17 cellular contexts compared by ENCODE assay signal in genomic region chr15:68597581-68597980, GRCh38. TPM values are rescaled to one million over a fixed set of nuclear protein-coding genes. Genes with fewer than 3 reads are reported as not detected.
A peak's percentile ranks its signal among the peaks of the same experiment; 100 is the strongest.
DNase-seq lines count a peak whose midpoint lies in the region; ATAC-seq and TF ChIP-seq lines count a peak whose summit lies in the region.
"Had no signal": no experiment of that assay in that cellular context is flagged by ENCODE, and none has a peak within 500 bp of the region (broad histone marks: within the 10 kb centered on the region; RNA-seq: fewer than 3 reads in every experiment).

No MANE protein-coding gene starts in this region.

- no peak for ATAC-seq in HG03565 (IDR thresholded peaks at IDR 0.05; ENCODE audit: unreplicated experiment)
- ATAC-seq: GM12878, Panc1 had no signal

- H3K36me3 ChIP-seq in BLaER1 (no peaks in the 10 kb centered on the region), skeletal muscle tissue (ENCODE audit: control insufficient read depth in 3 of 3, insufficient read depth in 3 of 3, low read length in 3 of 3) (no peaks in the 10 kb centered on the region)

- H3K4me3 Mint-ChIP-seq in glutamatergic neuron (ENCODE audit: unreplicated experiment): peak overlapping the region; percentile 45
- H3K4me3 Mint-ChIP-seq in activated T-helper 2 cell treated with anti-CD3 and anti-CD28 coated beads, Interferon-gamma antibody, Interleukin-2, Interleukin-4, amounts not matched to agents 10 μg/mL and 5 μg/mL and 100 μg/mL, durations not matched to agents 14 hours and 24 hours and 36 hours (ENCODE audit: low read depth): no peak overlapping the region
- H3K4me3 Mint-ChIP-seq: CD14-positive monocyte had no signal

- peaks cover 64% of the 10 kb centered on the region for H3K4me1 Mint-ChIP-seq in glutamatergic neuron (ENCODE audit: low read depth, unreplicated experiment)
- H3K4me1 Mint-ChIP-seq in activated T-helper 2 cell treated with anti-CD3 and anti-CD28 coated beads, Interferon-gamma antibody, Interleukin-2, Interleukin-4, amounts not matched to agents 10 μg/mL and 5 μg/mL and 100 μg/mL, durations not matched to agents 14 hours and 24 hours and 36 hours (ENCODE audit: low read depth): peaks cover 2% of the 10 kb centered on the region

- H3K27ac ChIP-seq in BLaER1 (no peak overlapping the region), angular gyrus (ENCODE audit: low read depth, low read length) (peak overlapping the region; percentile 49), skeletal muscle tissue (ENCODE audit: low read depth, low read length) (peak overlapping the region; percentile 61)

- H3K27me3 ChIP-seq in BLaER1: no peaks in the 10 kb centered on the region
- no peaks in the 10 kb centered on the region for H3K27me3 ChIP-seq in skeletal muscle tissue (ENCODE audit: control insufficient read depth in 3 of 3, insufficient read depth in 3 of 3, low read length in 3 of 3)

- H3K36me3 Mint-ChIP-seq in glutamatergic neuron (ENCODE audit: unreplicated experiment): peaks cover 4% of the 10 kb centered on the region
- H3K36me3 Mint-ChIP-seq in activated T-helper 2 cell treated with anti-CD3 and anti-CD28 coated beads, Interferon-gamma antibody, Interleukin-2, Interleukin-4, amounts not matched to agents 10 μg/mL and 5 μg/mL and 100 μg/mL, durations not matched to agents 14 hours and 24 hours and 36 hours (ENCODE audit: low read depth): no peaks in the 10 kb centered on the region
- H3K36me3 Mint-ChIP-seq: CD14-positive monocyte had no signal

- H3K4me1 ChIP-seq in BLaER1 (peaks cover 98% of the 10 kb centered on the region), skeletal muscle tissue (ENCODE audit: control insufficient read depth in 3 of 3, insufficient read depth in 3 of 3, low read length in 3 of 3) (peaks cover 20 to 47% (median 26%) of the 10 kb centered on the region in 3 donors)
- H3K4me1 ChIP-seq: Caco-2 had no signal

- peaks cover 8% of the 10 kb centered on the region for H3K9me3 Mint-ChIP-seq in glutamatergic neuron (ENCODE audit: unreplicated experiment)
- no peaks in the 10 kb centered on the region for H3K9me3 Mint-ChIP-seq in activated T-helper 2 cell treated with anti-CD3 and anti-CD28 coated beads, Interferon-gamma antibody, Interleukin-2, Interleukin-4, amounts not matched to agents 10 μg/mL and 5 μg/mL and 100 μg/mL, durations not matched to agents 14 hours and 24 hours and 36 hours
- H3K9me3 Mint-ChIP-seq: CD14-positive monocyte had no signal

- intact Hi-C loops in activated T-helper 2 cell treated with anti-CD3 and anti-CD28 coated beads, Interferon-gamma antibody, Interleukin-2, Interleukin-4, amounts not matched to agents 10 μg/mL and 5 μg/mL and 100 μg/mL, durations not matched to agents 14 hours and 24 hours and 36 hours (cut with micrococcal nuclease): no loop called here

- no peak for TF ChIP-seq CTCF in glutamatergic neuron (IDR thresholded peaks at IDR 0.05; ENCODE audit: partially characterized antibody, unreplicated experiment)

- H4K20me1 ChIP-seq in BLaER1: peaks cover 28% of the 10 kb centered on the region; the same call in 1 of the 2 replicates

- H3K27ac Mint-ChIP-seq in glutamatergic neuron (ENCODE audit: unreplicated experiment): no peak overlapping the region
- no peak overlapping the region for H3K27ac Mint-ChIP-seq in activated T-helper 2 cell treated with anti-CD3 and anti-CD28 coated beads, Interferon-gamma antibody, Interleukin-2, Interleukin-4, amounts not matched to agents 10 μg/mL and 5 μg/mL and 100 μg/mL, durations not matched to agents 14 hours and 24 hours and 36 hours
- H3K27ac Mint-ChIP-seq: CD14-positive monocyte had no signal

- peak overlapping the region; percentile 77; the same call in 1 of the 2 replicates for H3K4me2 ChIP-seq in BLaER1

- DNase-seq in glutamatergic neuron (no peak), DMS153 treated with DMSO at 0.1 percent for 48 hours (lab: John Stamatoyannopoulos, UW; ENCODE audit: unreplicated experiment) (no peak), GOT3 (lab: John Stamatoyannopoulos, UW) (no peak)
- no peak for DNase-seq in activated T-helper 2 cell treated with anti-CD3 and anti-CD28 coated beads, Interferon-gamma antibody, Interleukin-2, Interleukin-4, amounts not matched to agents 10 μg/mL and 5 μg/mL and 100 μg/mL, durations not matched to agents 14 hours and 24 hours and 36 hours (ENCODE audit: low spot score)
- DNase-seq: Caco-2, DMS53, KG1, NCI-H1105 treated with DMSO at 0.1 percent for 48 hours, NCI-H187, NCI-H774 had no signal

- H3K9ac ChIP-seq in BLaER1: no peak overlapping the region
- peak overlapping the region in 1 of 3 donors; percentile 20 for H3K9ac ChIP-seq in skeletal muscle tissue (ENCODE audit: low read depth in 1 of 3, low read length in 3 of 3)

- H3K4me3 ChIP-seq in BLaER1: no peak overlapping the region
- no peak overlapping the region for H3K4me3 ChIP-seq in skeletal muscle tissue (ENCODE audit: low read length in 3 of 3)
- H3K4me3 ChIP-seq: GM12878 had no signal

- peaks cover 10% of the 10 kb centered on the region for H3K27me3 Mint-ChIP-seq in glutamatergic neuron (ENCODE audit: unreplicated experiment)
- peaks cover 7% of the 10 kb centered on the region for H3K27me3 Mint-ChIP-seq in activated T-helper 2 cell treated with anti-CD3 and anti-CD28 coated beads, Interferon-gamma antibody, Interleukin-2, Interleukin-4, amounts not matched to agents 10 μg/mL and 5 μg/mL and 100 μg/mL, durations not matched to agents 14 hours and 24 hours and 36 hours (ENCODE audit: low read depth)

- H3K9me3 ChIP-seq in BLaER1: no peaks in the 10 kb centered on the region
- H3K9me3 ChIP-seq in skeletal muscle tissue (ENCODE audit: control insufficient read depth in 3 of 3, low read length in 3 of 3): no peaks in the 10 kb centered on the region
- H3K9me3 ChIP-seq: Caco-2 had no signal

RNA-seq across cellular contexts. Expression of gene CORO2B, which starts 18.8 kb away (rescaled TPM):
- total RNA-seq in glutamatergic neuron (ENCODE audit: unreplicated experiment) (16.3 TPM), skeletal muscle tissue (1.0 TPM)
- 0.41 and 0.43 TPM in 2 replicates for total RNA-seq in activated T-helper 2 cell treated with anti-CD3 and anti-CD28 coated beads, Interferon-gamma antibody, Interleukin-2, Interleukin-4, amounts not matched to agents 10 μg/mL and 5 μg/mL and 100 μg/mL, durations not matched to agents 14 hours and 24 hours and 36 hours
